2 cellular contexts compared by ENCODE assay signal in the genomic region with DNA sequence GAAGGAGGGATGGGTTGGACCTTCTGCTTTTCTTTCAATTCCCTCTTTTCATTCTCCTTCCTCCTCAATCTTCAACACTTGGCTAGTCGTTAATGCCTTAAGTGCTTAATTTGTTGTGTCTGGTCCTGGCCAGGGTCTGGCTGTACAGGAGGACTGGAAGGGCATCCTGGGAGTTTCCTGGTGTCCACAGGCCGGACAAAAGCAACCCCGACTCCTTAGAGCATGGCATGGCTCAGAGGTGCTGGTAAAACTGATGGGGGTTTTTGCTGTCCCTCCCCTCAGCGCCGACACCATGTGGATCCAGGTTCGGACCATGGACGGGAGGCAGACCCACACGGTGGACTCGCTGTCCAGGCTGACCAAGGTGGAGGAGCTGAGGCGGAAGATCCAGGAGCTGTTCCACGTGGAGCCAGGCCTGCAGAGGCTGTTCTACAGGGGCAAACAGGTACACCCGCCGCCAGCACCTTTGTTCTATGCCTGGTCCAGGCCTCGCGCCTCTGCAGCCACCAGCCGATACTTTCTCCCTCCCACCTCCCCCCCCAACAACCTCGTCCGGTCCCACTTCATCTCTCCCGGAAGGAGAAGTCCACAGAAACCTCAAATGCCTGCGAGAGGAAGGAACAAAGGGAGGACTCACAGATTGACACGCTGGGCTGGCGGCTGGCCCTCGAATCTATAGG.
TF ChIP-seq lines count a peak whose summit lies in the region.

No MANE protein-coding gene starts in this region.

TF ChIP-seq in K562, 482 proteins besides CTCF, POLR2A, EP300 and RAD21 (continues in another document):
- TF ChIP-seq SMARCB1 (IDR thresholded peaks at IDR 0.05; ENCODE audit: insufficient read length, low read depth) (no peak), PHF20 (IDR thresholded peaks at IDR 0.05; ENCODE audit: partially characterized antibody) (no peak), ZFX (CRISPR knock-in tag; IDR thresholded peaks at IDR 0.05) (peak; percentile 51), COPS2 (conservative IDR thresholded peaks at IDR 0.05) (no peak), CREM (IDR thresholded peaks at IDR 0.05; ENCODE audit: low read depth) (no peak), ELF1 (tag; IDR thresholded peaks at IDR 0.05) (peak; percentile 42; the same call in 1 of the 2 replicates), POLR2AphosphoS5 (IDR thresholded peaks at IDR 0.05; ENCODE audit: control insufficient read depth, insufficient read depth, low read depth, low read length) (no peak), SPI1 (IDR thresholded peaks at IDR 0.05; ENCODE audit: borderline replicate concordance, low read depth, low read length) (peak; percentile 45; the same call in 1 of the 2 replicates), ETV1 (tag; conservative IDR thresholded peaks at IDR 0.05; ENCODE audit: low read depth) (peak; percentile 64), ZNF263 (CRISPR knock-in tag; IDR thresholded peaks at IDR 0.05; ENCODE audit: borderline replicate concordance) (peak; percentile 62), RBM14 (IDR thresholded peaks at IDR 0.05; ENCODE audit: borderline replicate concordance, insufficient read depth, low read depth, low read length) (no peak), SRSF9 (IDR thresholded peaks at IDR 0.05; ENCODE audit: borderline replicate concordance, low read depth, low read length) (no peak), EP400 (IDR thresholded peaks at IDR 0.05) (peak; percentile 59; the same call in 1 of the 2 replicates)
- TF ChIP-seq, protein P1, sequence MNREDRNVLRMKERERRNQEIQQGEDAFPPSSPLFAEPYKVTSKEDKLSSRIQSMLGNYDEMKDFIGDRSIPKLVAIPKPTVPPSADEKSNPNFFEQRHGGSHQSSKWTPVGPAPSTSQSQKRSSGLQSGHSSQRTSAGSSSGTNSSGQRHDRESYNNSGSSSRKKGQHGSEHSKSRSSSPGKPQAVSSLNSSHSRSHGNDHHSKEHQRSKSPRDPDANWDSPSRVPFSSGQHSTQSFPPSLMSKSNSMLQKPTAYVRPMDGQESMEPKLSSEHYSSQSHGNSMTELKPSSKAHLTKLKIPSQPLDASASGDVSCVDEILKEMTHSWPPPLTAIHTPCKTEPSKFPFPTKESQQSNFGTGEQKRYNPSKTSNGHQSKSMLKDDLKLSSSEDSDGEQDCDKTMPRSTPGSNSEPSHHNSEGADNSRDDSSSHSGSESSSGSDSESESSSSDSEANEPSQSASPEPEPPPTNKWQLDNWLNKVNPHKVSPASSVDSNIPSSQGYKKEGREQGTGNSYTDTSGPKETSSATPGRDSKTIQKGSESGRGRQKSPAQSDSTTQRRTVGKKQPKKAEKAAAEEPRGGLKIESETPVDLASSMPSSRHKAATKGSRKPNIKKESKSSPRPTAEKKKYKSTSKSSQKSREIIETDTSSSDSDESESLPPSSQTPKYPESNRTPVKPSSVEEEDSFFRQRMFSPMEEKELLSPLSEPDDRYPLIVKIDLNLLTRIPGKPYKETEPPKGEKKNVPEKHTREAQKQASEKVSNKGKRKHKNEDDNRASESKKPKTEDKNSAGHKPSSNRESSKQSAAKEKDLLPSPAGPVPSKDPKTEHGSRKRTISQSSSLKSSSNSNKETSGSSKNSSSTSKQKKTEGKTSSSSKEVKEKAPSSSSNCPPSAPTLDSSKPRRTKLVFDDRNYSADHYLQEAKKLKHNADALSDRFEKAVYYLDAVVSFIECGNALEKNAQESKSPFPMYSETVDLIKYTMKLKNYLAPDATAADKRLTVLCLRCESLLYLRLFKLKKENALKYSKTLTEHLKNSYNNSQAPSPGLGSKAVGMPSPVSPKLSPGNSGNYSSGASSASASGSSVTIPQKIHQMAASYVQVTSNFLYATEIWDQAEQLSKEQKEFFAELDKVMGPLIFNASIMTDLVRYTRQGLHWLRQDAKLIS (CRISPR knock-in tag; IDR thresholded peaks at IDR 0.05): no peak
- TF ChIP-seq, protein P2, sequence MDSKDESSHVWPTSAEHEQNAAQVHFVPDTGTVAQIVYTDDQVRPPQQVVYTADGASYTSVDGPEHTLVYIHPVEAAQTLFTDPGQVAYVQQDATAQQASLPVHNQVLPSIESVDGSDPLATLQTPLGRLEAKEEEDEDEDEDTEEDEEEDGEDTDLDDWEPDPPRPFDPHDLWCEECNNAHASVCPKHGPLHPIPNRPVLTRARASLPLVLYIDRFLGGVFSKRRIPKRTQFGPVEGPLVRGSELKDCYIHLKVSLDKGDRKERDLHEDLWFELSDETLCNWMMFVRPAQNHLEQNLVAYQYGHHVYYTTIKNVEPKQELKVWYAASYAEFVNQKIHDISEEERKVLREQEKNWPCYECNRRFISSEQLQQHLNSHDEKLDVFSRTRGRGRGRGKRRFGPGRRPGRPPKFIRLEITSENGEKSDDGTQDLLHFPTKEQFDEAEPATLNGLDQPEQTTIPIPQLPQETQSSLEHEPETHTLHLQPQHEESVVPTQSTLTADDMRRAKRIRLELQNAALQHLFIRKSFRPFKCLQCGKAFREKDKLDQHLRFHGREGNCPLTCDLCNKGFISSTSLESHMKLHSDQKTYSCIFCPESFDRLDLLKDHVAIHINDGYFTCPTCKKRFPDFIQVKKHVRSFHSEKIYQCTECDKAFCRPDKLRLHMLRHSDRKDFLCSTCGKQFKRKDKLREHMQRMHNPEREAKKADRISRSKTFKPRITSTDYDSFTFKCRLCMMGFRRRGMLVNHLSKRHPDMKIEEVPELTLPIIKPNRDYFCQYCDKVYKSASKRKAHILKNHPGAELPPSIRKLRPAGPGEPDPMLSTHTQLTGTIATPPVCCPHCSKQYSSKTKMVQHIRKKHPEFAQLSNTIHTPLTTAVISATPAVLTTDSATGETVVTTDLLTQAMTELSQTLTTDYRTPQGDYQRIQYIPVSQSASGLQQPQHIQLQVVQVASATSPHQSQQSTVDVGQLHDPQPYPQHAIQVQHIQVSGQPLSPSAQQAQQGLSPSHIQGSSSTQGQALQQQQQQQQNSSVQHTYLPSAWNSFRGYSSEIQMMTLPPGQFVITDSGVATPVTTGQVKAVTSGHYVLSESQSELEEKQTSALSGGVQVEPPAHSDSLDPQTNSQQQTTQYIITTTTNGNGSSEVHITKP (IDR thresholded peaks at IDR 0.05; ENCODE audit: partially characterized antibody): peak; percentile 30
- TF ChIP-seq, protein P3, sequence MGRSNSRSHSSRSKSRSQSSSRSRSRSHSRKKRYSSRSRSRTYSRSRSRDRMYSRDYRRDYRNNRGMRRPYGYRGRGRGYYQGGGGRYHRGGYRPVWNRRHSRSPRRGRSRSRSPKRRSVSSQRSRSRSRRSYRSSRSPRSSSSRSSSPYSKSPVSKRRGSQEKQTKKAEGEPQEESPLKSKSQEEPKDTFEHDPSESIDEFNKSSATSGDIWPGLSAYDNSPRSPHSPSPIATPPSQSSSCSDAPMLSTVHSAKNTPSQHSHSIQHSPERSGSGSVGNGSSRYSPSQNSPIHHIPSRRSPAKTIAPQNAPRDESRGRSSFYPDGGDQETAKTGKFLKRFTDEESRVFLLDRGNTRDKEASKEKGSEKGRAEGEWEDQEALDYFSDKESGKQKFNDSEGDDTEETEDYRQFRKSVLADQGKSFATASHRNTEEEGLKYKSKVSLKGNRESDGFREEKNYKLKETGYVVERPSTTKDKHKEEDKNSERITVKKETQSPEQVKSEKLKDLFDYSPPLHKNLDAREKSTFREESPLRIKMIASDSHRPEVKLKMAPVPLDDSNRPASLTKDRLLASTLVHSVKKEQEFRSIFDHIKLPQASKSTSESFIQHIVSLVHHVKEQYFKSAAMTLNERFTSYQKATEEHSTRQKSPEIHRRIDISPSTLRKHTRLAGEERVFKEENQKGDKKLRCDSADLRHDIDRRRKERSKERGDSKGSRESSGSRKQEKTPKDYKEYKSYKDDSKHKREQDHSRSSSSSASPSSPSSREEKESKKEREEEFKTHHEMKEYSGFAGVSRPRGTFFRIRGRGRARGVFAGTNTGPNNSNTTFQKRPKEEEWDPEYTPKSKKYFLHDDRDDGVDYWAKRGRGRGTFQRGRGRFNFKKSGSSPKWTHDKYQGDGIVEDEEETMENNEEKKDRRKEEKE (IDR thresholded peaks at IDR 0.05; ENCODE audit: borderline replicate concordance in 1 of 2, control insufficient read depth in 1 of 2, low read depth in 2 of 2, low read length in 1 of 2): no peak

TF ChIP-seq in HepG2, 621 proteins besides CTCF, POLR2A, EP300 and RAD21 (continues in another document):
- TF ChIP-seq POLR2AphosphoS2 (IDR thresholded peaks at IDR 0.05; ENCODE audit: low read depth, low read length): no peak
- TF ChIP-seq GZF1 (CRISPR knock-in tag; IDR thresholded peaks at IDR 0.05): no peak
- no peak for TF ChIP-seq TOPORS (CRISPR knock-in tag; IDR thresholded peaks at IDR 0.05)
- TF ChIP-seq ZFY (CRISPR knock-in tag; IDR thresholded peaks at IDR 0.05): peak; percentile 48
- TF ChIP-seq ZNF781 (CRISPR knock-in tag; IDR thresholded peaks at IDR 0.05; ENCODE audit: borderline replicate concordance, not compliant biosample characterization): no peak
- TF ChIP-seq POLR2G (IDR thresholded peaks at IDR 0.05; ENCODE audit: low read depth, low read length): no peak
- no peak for TF ChIP-seq TGIF2 (CRISPR knock-in tag; IDR thresholded peaks at IDR 0.05)
- no peak for TF ChIP-seq ZNF780A (CRISPR knock-in tag; IDR thresholded peaks at IDR 0.05)
- TF ChIP-seq DMAP1 (CRISPR knock-in tag; IDR thresholded peaks at IDR 0.05): 0 out of 2 replicates have a peak, but pooled peaks have one; percentile 17
- TF ChIP-seq ARHGAP35 (CRISPR knock-in tag; IDR thresholded peaks at IDR 0.05; ENCODE audit: borderline replicate concordance): no peak
- no peak for TF ChIP-seq HOXA9 (CRISPR knock-in tag; IDR thresholded peaks at IDR 0.05; ENCODE audit: borderline replicate concordance)
- TF ChIP-seq, protein P4, sequence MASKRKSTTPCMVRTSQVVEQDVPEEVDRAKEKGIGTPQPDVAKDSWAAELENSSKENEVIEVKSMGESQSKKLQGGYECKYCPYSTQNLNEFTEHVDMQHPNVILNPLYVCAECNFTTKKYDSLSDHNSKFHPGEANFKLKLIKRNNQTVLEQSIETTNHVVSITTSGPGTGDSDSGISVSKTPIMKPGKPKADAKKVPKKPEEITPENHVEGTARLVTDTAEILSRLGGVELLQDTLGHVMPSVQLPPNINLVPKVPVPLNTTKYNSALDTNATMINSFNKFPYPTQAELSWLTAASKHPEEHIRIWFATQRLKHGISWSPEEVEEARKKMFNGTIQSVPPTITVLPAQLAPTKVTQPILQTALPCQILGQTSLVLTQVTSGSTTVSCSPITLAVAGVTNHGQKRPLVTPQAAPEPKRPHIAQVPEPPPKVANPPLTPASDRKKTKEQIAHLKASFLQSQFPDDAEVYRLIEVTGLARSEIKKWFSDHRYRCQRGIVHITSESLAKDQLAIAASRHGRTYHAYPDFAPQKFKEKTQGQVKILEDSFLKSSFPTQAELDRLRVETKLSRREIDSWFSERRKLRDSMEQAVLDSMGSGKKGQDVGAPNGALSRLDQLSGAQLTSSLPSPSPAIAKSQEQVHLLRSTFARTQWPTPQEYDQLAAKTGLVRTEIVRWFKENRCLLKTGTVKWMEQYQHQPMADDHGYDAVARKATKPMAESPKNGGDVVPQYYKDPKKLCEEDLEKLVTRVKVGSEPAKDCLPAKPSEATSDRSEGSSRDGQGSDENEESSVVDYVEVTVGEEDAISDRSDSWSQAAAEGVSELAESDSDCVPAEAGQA (IDR thresholded peaks at IDR 0.05; ENCODE audit: low read depth): no peak
- TF ChIP-seq, protein P4 (CRISPR knock-in tag; IDR thresholded peaks at IDR 0.05; ENCODE audit: borderline replicate concordance): no peak
- TF ChIP-seq GPN1 (CRISPR knock-in tag; IDR thresholded peaks at IDR 0.05; ENCODE audit: borderline replicate concordance): no peak
- no peak for TF ChIP-seq ZNF207 (IDR thresholded peaks at IDR 0.05; ENCODE audit: borderline replicate concordance)
- TF ChIP-seq FOXM1 (CRISPR knock-in tag; IDR thresholded peaks at IDR 0.05): no peak
- no peak for TF ChIP-seq SMAD3 (CRISPR knock-in tag; IDR thresholded peaks at IDR 0.05)
- no peak for TF ChIP-seq ZNF17 (CRISPR knock-in tag; IDR thresholded peaks at IDR 0.05)
- no peak for TF ChIP-seq CENPX (CRISPR knock-in tag; IDR thresholded peaks at IDR 0.05)
- no peak for TF ChIP-seq HNRNPLL (IDR thresholded peaks at IDR 0.05; ENCODE audit: low read depth, low read length, poor library complexity, severe bottlenecking)
- no peak for TF ChIP-seq ZMYM2 (CRISPR knock-in tag; IDR thresholded peaks at IDR 0.05)
- TF ChIP-seq TEAD3 (CRISPR knock-in tag; optimal IDR thresholded peaks at IDR 0.05; ENCODE audit: borderline replicate concordance): peak; percentile 13
- TF ChIP-seq ZNF451 (CRISPR knock-in tag; IDR thresholded peaks at IDR 0.05): no peak
- no peak for TF ChIP-seq PAWR (CRISPR knock-in tag; IDR thresholded peaks at IDR 0.05; ENCODE audit: borderline replicate concordance)
- TF ChIP-seq EED (CRISPR knock-in tag; IDR thresholded peaks at IDR 0.05): no peak
- TF ChIP-seq, protein P5, sequence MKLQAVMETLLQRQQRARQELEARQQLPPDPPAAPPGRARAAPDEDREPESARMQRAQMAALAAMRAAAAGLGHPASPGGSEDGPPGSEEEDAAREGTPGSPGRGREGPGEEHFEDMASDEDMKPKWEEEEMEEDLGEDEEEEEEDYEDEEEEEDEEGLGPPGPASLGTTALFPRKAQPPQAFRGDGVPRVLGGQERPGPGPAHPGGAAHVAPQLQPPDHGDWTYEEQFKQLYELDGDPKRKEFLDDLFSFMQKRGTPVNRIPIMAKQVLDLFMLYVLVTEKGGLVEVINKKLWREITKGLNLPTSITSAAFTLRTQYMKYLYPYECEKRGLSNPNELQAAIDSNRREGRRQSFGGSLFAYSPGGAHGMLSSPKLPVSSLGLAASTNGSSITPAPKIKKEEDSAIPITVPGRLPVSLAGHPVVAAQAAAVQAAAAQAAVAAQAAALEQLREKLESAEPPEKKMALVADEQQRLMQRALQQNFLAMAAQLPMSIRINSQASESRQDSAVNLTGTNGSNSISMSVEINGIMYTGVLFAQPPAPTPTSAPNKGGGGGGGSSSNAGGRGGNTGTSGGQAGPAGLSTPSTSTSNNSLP (IDR thresholded peaks at IDR 0.05; ENCODE audit: low read depth, low read length): no peak
- TF ChIP-seq TOE1 (CRISPR knock-in tag; IDR thresholded peaks at IDR 0.05): no peak
- TF ChIP-seq TP53 (CRISPR knock-in tag; conservative IDR thresholded peaks at IDR 0.05): no peak
- no peak for TF ChIP-seq NFATC3 (CRISPR knock-in tag; IDR thresholded peaks at IDR 0.05)
- no peak for TF ChIP-seq ZNF841 (CRISPR knock-in tag; IDR thresholded peaks at IDR 0.05; ENCODE audit: borderline replicate concordance)
- no peak for TF ChIP-seq ZNF326 (CRISPR knock-in tag; IDR thresholded peaks at IDR 0.05; ENCODE audit: borderline replicate concordance)
- TF ChIP-seq HDAC2 (CRISPR knock-in tag; IDR thresholded peaks at IDR 0.05): 0 out of 2 replicates have a peak, but pooled peaks have one; percentile 21
- no peak for TF ChIP-seq ZNF432 (CRISPR knock-in tag; IDR thresholded peaks at IDR 0.05; ENCODE audit: borderline replicate concordance)
- TF ChIP-seq ZFX (CRISPR knock-in tag; IDR thresholded peaks at IDR 0.05; ENCODE audit: low read depth): peak; percentile 37; the same call in 1 of the 2 replicates
